8 cellular contexts compared by ENCODE assay signal in genomic region chr1:165645654-165646366, GRCh38. TPM values are rescaled to one million over a fixed set of nuclear protein-coding genes. Genes with fewer than 3 reads are reported as not detected.
DNase-seq lines count a peak whose midpoint lies in the region; ATAC-seq and TF ChIP-seq lines count a peak whose summit lies in the region.

No MANE protein-coding gene starts in this region.

- DNase-seq in MCF 10A (ENCODE audit: unreplicated experiment), result peak; percentile 42
- DNase-seq in breast epithelium (ENCODE audit: low spot score in 2 of 2), result no peak
- DNase-seq in HT1080 (ENCODE audit: low read depth), result peak; percentile 44
- DNase-seq in effector memory CD8-positive, alpha-beta T cell, result no peak
- no peak for DNase-seq in T-helper 9 cell
- no peak for DNase-seq in immature natural killer cell

- H3K27ac ChIP-seq in breast epithelium, result no peak overlapping the region

- CTCF ChIA-PET in MCF 10A (lab: Yijun Ruan, JAX), result interaction anchor here (0.6 to 5.4 kb wide), 13 partner anchors 9 to 1224 kb away, joined by 3 to 52 read pairs (median 5); no protein-coding TSS in a partner anchor

- H3K4me1 Mint-ChIP-seq in MCF 10A (ENCODE audit: insufficient read depth, unreplicated experiment) (peaks cover 17% of the 10 kb centered on the region), immature natural killer cell (peaks cover 16 to 21% of the 10 kb centered on the region in 2 donors)
- H3K4me1 Mint-ChIP-seq in effector memory CD8-positive, alpha-beta T cell (ENCODE audit: low read depth in 2 of 2), result peaks cover 17 to 33% of the 10 kb centered on the region in 2 donors
- peaks cover 16% of the 10 kb centered on the region for H3K4me1 Mint-ChIP-seq in stimulated activated memory B cell treated with anti-CD40 and anti-IgM and Interleukin-4, amounts not matched to agents 10 μg/mL and 1 μg/mL and 100 μg/mL, for 72 hours

- no peak for TF ChIP-seq POLR2A in breast epithelium (IDR thresholded peaks at IDR 0.05)

- ATAC-seq in effector memory CD8-positive, alpha-beta T cell (replicated peaks), result peak; percentile 70
- peak; percentile 8 for ATAC-seq in stimulated activated memory B cell treated with anti-CD40 and anti-IgM and Interleukin-4, amounts not matched to agents 10 μg/mL and 1 μg/mL and 100 μg/mL, for 72 hours
- ATAC-seq in GM18867 (IDR thresholded peaks at IDR 0.05; ENCODE audit: unreplicated experiment), result no peak

- H3K36me3 Mint-ChIP-seq in MCF 10A (ENCODE audit: insufficient read depth, unreplicated experiment) (peaks cover 27% of the 10 kb centered on the region), immature natural killer cell (peaks cover 0 to 9% (median 5%) of the 10 kb centered on the region in 3 donors)
- peaks cover 7% of the 10 kb centered on the region for H3K36me3 Mint-ChIP-seq in effector memory CD8-positive, alpha-beta T cell (ENCODE audit: insufficient read depth)
- peaks cover 8% of the 10 kb centered on the region for H3K36me3 Mint-ChIP-seq in stimulated activated memory B cell treated with anti-CD40 and anti-IgM and Interleukin-4, amounts not matched to agents 10 μg/mL and 1 μg/mL and 100 μg/mL, for 72 hours

- no TSS peak for BruUV-seq in MCF 10A (replicated peaks; lab: Mats Ljungman, UMichigan)

- no peaks in the 10 kb centered on the region for H3K4me1 ChIP-seq in breast epithelium

- H3K27me3 ChIP-seq in breast epithelium, result no peaks in the 10 kb centered on the region

- H3K27ac Mint-ChIP-seq in MCF 10A (ENCODE audit: low read depth, unreplicated experiment), result no peak overlapping the region
- H3K27ac Mint-ChIP-seq in effector memory CD8-positive, alpha-beta T cell, result peak overlapping the region; percentile 51 to 52
- no peak overlapping the region for H3K27ac Mint-ChIP-seq in stimulated activated memory B cell treated with anti-CD40 and anti-IgM and Interleukin-4, amounts not matched to agents 10 μg/mL and 1 μg/mL and 100 μg/mL, for 72 hours
- H3K27ac Mint-ChIP-seq in immature natural killer cell, result no peak overlapping the region

- no peak for TF ChIP-seq CTCF in MCF 10A (IDR thresholded peaks at IDR 0.05; ENCODE audit: unreplicated experiment)
- TF ChIP-seq CTCF in breast epithelium (IDR thresholded peaks at IDR 0.05), result no peak

- H3K9me3 ChIP-seq in breast epithelium, result no peaks in the 10 kb centered on the region

- H3K9me3 Mint-ChIP-seq in MCF 10A (ENCODE audit: unreplicated experiment) (no peaks in the 10 kb centered on the region), immature natural killer cell (no peaks in the 10 kb centered on the region)
- no peaks in the 10 kb centered on the region for H3K9me3 Mint-ChIP-seq in effector memory CD8-positive, alpha-beta T cell
- H3K9me3 Mint-ChIP-seq in stimulated activated memory B cell treated with anti-CD40 and anti-IgM and Interleukin-4, amounts not matched to agents 10 μg/mL and 1 μg/mL and 100 μg/mL, for 72 hours, result no peaks in the 10 kb centered on the region

- H3K4me3 ChIP-seq in breast epithelium, result no peak overlapping the region

- POLR2A ChIA-PET in MCF 10A (lab: Yijun Ruan, JAX), result interaction anchor here (0.5 to 4.2 kb wide), 8 partner anchors 9 to 183 kb away, joined by 3 to 46 read pairs (median 3); partner anchors contain the start of genes ALDH9A1 and MGST3

- H3K4me3 Mint-ChIP-seq in MCF 10A (ENCODE audit: unreplicated experiment), result no peak overlapping the region
- no peak overlapping the region for H3K4me3 Mint-ChIP-seq in effector memory CD8-positive, alpha-beta T cell
- H3K4me3 Mint-ChIP-seq in stimulated activated memory B cell treated with anti-CD40 and anti-IgM and Interleukin-4, amounts not matched to agents 10 μg/mL and 1 μg/mL and 100 μg/mL, for 72 hours, result no peak overlapping the region
- H3K4me3 Mint-ChIP-seq in immature natural killer cell, result no peak overlapping the region

- intact Hi-C loops in MCF 10A (cut with micrococcal nuclease) (no loop called here), breast epithelium (cut with DNase I; ENCODE audit: low total_unique reads) (no loop called here)

- H3K27me3 Mint-ChIP-seq in MCF 10A (ENCODE audit: insufficient read depth, unreplicated experiment) (no peaks in the 10 kb centered on the region), immature natural killer cell (ENCODE audit: low read depth in 3 of 3) (no peaks in the 10 kb centered on the region)
- H3K27me3 Mint-ChIP-seq in effector memory CD8-positive, alpha-beta T cell, result no peaks in the 10 kb centered on the region
- no peaks in the 10 kb centered on the region for H3K27me3 Mint-ChIP-seq in stimulated activated memory B cell treated with anti-CD40 and anti-IgM and Interleukin-4, amounts not matched to agents 10 μg/mL and 1 μg/mL and 100 μg/mL, for 72 hours

- H3K36me3 ChIP-seq in breast epithelium, result no peaks in the 10 kb centered on the region

RNA-seq across cellular contexts. Expression of gene MGST3, which starts 14.8 kb away (rescaled TPM):
- total RNA-seq in MCF 10A (2022) (75.5 and 97.1 TPM in 2 replicates), breast epithelium (100 to 1,000 TPM; 140 to 318 (median 251) TPM)
- 80.9 and 95.1 TPM in 2 replicates for total RNA-seq in HT1080 (2014; rRNA removed; shearing (Covaris generic))
- 69.6 and 74.8 TPM in 2 replicates for polyA plus RNA-seq in HT1080 (2015; cell fraction: cytosol; rRNA removed)
- 48.3 and 53.9 TPM in 2 replicates for polyA plus RNA-seq in HT1080 (2015; cell fraction: nucleus; rRNA removed)
- 100 to 1,000 TPM in 2 of 3 donors, 10 to 100 TPM in 1; 81.6 to 149 (median 104) TPM for polyA plus RNA-seq in immature natural killer cell

RNA-seq across cellular contexts. Expression of gene ALDH9A1, which starts 52.6 kb away (rescaled TPM):
- total RNA-seq in MCF 10A (2022) (56.3 and 67.1 TPM in 2 replicates), breast epithelium (100 to 1,000 TPM in 2 of 3 donors, 10 to 100 TPM in 1; 98.6 to 165 (median 110) TPM)
- total RNA-seq in HT1080 (2014; rRNA removed; shearing (Covaris generic)), result 61.2 and 62.1 TPM in 2 replicates
- 78.8 and 79.1 TPM in 2 replicates for polyA plus RNA-seq in HT1080 (2015; cell fraction: cytosol; rRNA removed)
- 83.8 and 91.3 TPM in 2 replicates for polyA plus RNA-seq in HT1080 (2015; cell fraction: nucleus; rRNA removed)
- 10 to 100 TPM; 60.7 to 98.3 (median 90.8) TPM for polyA plus RNA-seq in immature natural killer cell

Comparison
In these comparisons a context has a peak if more than half of its experiments do, and no peak if none do; other contexts are left out.
1. DNase-seq: peak in MCF 10A (single experiment) and HT1080 (single experiment); none in breast epithelium (0 of 2), effector memory CD8-positive, alpha-beta T cell (0 of 3), T-helper 9 cell (single experiment) and immature natural killer cell (0 of 3).
2. H3K27ac Mint-ChIP-seq: peak in effector memory CD8-positive, alpha-beta T cell (2 of 2); none in MCF 10A (single experiment), stimulated activated memory B cell treated with anti-CD40 and anti-IgM and Interleukin-4, amounts not matched to agents 10 μg/mL and 1 μg/mL and 100 μg/mL, for 72 hours (single experiment) and immature natural killer cell (0 of 6).